8 cellular contexts compared by ENCODE assay signal in genomic region chr6:108556864-108557493, GRCh38. TPM values are rescaled to one million over a fixed set of nuclear protein-coding genes. Genes with fewer than 3 reads are reported as not detected.
DNase-seq lines count a peak whose midpoint lies in the region; ATAC-seq and TF ChIP-seq lines count a peak whose summit lies in the region.

No MANE protein-coding gene starts in this region.

- H3K27ac Mint-ChIP-seq in activated naive CD8-positive, alpha-beta T cell treated with anti-CD3 and anti-CD28 coated beads, Interleukin-2, amount 50 U/mL, for 24 hours = peak overlapping the region; percentile 39

- H3K4me3 Mint-ChIP-seq in activated naive CD8-positive, alpha-beta T cell treated with anti-CD3 and anti-CD28 coated beads, Interleukin-2, amount 50 U/mL, for 24 hours = peak overlapping the region; percentile 70

- peak; percentile 23 for DNase-seq in activated CD8-positive, alpha-beta memory T cell treated with anti-CD3 and anti-CD28 coated beads, Interleukin-2, amount 50 U/mL, for 4 hours
- no peak for DNase-seq in activated CD8-positive, alpha-beta memory T cell treated with anti-CD3 and anti-CD28 coated beads for 24 hours
- DNase-seq in activated naive CD8-positive, alpha-beta T cell treated with anti-CD3 and anti-CD28 coated beads, Interleukin-2, amount 50 U/mL, for 24 hours = no peak
- DNase-seq in kidney epithelial cell (ENCODE audit: low read depth) (no peak), tibial artery (no peak), NCI-H1048 (lab: John Stamatoyannopoulos, UW) (no peak), SHP77 (lab: John Stamatoyannopoulos, UW) (no peak), NCI-H2081 (lab: John Stamatoyannopoulos, UW) (no peak)

- no peaks in the 10 kb centered on the region for H3K27me3 ChIP-seq in kidney epithelial cell (ENCODE audit: control insufficient read depth, insufficient read depth, low read length)
- H3K27me3 ChIP-seq in tibial artery = no peaks in the 10 kb centered on the region

- peaks cover 4% of the 10 kb centered on the region for H3K27me3 Mint-ChIP-seq in activated naive CD8-positive, alpha-beta T cell treated with anti-CD3 and anti-CD28 coated beads, Interleukin-2, amount 50 U/mL, for 24 hours

- TF ChIP-seq CTCF in kidney epithelial cell (IDR thresholded peaks at IDR 0.05; ENCODE audit: insufficient read depth, low read length, poor library complexity, severe bottlenecking) (no peak), tibial artery (IDR thresholded peaks at IDR 0.05) (no peak)

- H3K9me3 ChIP-seq in tibial artery = no peaks in the 10 kb centered on the region

- no peaks in the 10 kb centered on the region for H3K9me3 Mint-ChIP-seq in activated naive CD8-positive, alpha-beta T cell treated with anti-CD3 and anti-CD28 coated beads, Interleukin-2, amount 50 U/mL, for 24 hours

- H3K4me1 Mint-ChIP-seq in activated naive CD8-positive, alpha-beta T cell treated with anti-CD3 and anti-CD28 coated beads, Interleukin-2, amount 50 U/mL, for 24 hours = peaks cover 16% of the 10 kb centered on the region

- peak overlapping the region; percentile 97 to 99 for H3K27ac ChIP-seq in tibial artery

- peaks cover 0 to 27% (median 13%) of the 10 kb centered on the region in 4 donors for H3K4me1 ChIP-seq in tibial artery

- ATAC-seq in activated naive CD8-positive, alpha-beta T cell treated with anti-CD3 and anti-CD28 coated beads, Interleukin-2, amount 50 U/mL, for 24 hours = no peak

- no peaks in the 10 kb centered on the region for H3K36me3 Mint-ChIP-seq in activated naive CD8-positive, alpha-beta T cell treated with anti-CD3 and anti-CD28 coated beads, Interleukin-2, amount 50 U/mL, for 24 hours (ENCODE audit: low read depth)

- peak overlapping the region; percentile 86 for H3K4me3 ChIP-seq in kidney epithelial cell (ENCODE audit: low read depth, low read length)
- H3K4me3 ChIP-seq in tibial artery = peak overlapping the region; percentile 86 to 97

- intact Hi-C loops in tibial artery (cut with DNase I; ENCODE audit: low total_unique reads) = loop anchor here (5.0 to 10.0 kb wide), 2 partner anchors 448 to 825 kb away; partner anchors contain the start of gene CD164

- no peaks in the 10 kb centered on the region for H3K36me3 ChIP-seq in kidney epithelial cell (ENCODE audit: control insufficient read depth, insufficient read depth, low read length)
- H3K36me3 ChIP-seq in tibial artery = peaks cover 0 to 6% (median 5%) of the 10 kb centered on the region in 3 donors

RNA-seq across cellular contexts. Expression of gene FOXO3, which starts 3.7 kb away (rescaled TPM):
- 37.5 and 41.4 TPM in 2 replicates for total RNA-seq in kidney epithelial cell
